In the genomic region with DNA sequence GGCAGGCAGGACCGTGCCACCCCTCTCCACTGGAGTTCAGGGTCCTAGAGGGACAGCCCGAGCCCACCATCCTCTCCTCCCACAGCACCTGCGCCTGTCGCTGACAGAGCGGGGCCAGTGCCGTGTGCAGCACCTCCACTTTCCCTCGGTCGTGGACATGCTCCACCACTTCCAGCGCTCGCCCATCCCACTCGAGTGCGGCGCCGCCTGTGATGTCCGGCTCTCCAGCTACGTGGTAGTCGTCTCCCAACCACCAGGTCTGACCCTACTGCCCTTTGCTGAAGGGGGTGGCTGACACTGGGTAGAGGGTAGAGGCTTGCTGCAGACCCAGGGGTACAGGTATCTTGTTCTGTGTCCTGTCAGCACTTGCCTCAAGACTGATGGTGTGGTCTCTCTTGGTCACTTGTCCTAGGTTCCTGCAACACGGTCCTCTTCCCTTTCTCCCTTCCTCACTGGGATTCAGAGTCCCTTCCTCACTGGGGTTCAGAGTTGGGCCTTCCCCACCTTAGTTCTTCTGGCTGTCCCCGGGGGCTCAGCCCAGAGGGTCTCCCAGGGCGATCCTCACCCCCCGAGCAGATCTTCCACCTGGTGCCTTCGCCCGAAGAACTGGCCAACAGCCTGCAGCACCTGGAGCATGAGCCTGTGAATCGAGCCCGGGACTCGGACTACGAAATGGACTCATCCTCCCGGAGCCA, we compare ENCODE assay signal across 12 cellular contexts. TPM values are rescaled to one million over a fixed set of nuclear protein-coding genes. Genes with fewer than 3 reads are reported as not detected.
DNase-seq lines count a peak whose midpoint lies in the region; FAIRE-seq and TF ChIP-seq lines count a peak whose summit lies in the region.
"Had no signal": no experiment of that assay in that cellular context is flagged by ENCODE, and none has a peak within 500 bp of the region (broad histone marks: within the 10 kb centered on the region; RNA-seq: fewer than 3 reads in every experiment).

No MANE protein-coding gene starts in this region.

- 95% methylated on average over 23 of the region's 28 CpGs; no CpG with 5 or more reads in 1 of the 2 experiments for WGBS in H1 (ENCODE audit: extremely low coverage in 1 of 2, insufficient coverage in 1 of 2, insufficient read length in 1 of 2, insufficient replicate concordance in 2 of 2, low coverage in 1 of 2, low lambda C conversion rate in 2 of 2, missing lambda C conversion rate in 1 of 2), 2 experiments
- WGBS in sigmoid colon, 2 donors, result 91% methylated on average over 28 of the region's 28 CpGs
- WGBS in thyroid gland, 2 donors, result 84 to 92% methylated on average over 24 to 28 of the region's 28 CpGs

- no peaks in the 10 kb centered on the region for H3K9me3 Mint-ChIP-seq in CD8-positive, alpha-beta memory T cell

- H3K14ac ChIP-seq in H1 (ENCODE audit: insufficient read length), result no peak overlapping the region

- H2BK120ac ChIP-seq in H1 (replicated peaks; ENCODE audit: low read depth, low read length), result no peak overlapping the region

- no peak overlapping the region for H3K23ac ChIP-seq in H1 (ENCODE audit: insufficient read length)

- no peak overlapping the region for H4K8ac ChIP-seq in H1 (ENCODE audit: extremely low read depth, insufficient read depth, low read length)

- peak overlapping the region; percentile 30; the same call in 1 of the 2 replicates for H2BK5ac ChIP-seq in H1 (ENCODE audit: low read depth, low read length)

- peaks cover 6% of the 10 kb centered on the region; the same call in 1 of the 2 replicates for H3K79me1 ChIP-seq in H1 (ENCODE audit: low read depth, low read length)

- CTCF ChIA-PET in CD8-positive, alpha-beta memory T cell (lab: Charles Lee), result interaction anchor here (5.4 to 31.7 kb wide), 4 partner anchors 9 to 45 kb away, joined by 61 to 1032 read pairs (median 144); partner anchors contain the start of gene SH2B3
- CTCF ChIA-PET in OCI-LY7 (lab: Charles Lee; ENCODE audit: unreplicated experiment) (interaction anchor here (1.4 kb wide), 1 partner anchor 50 kb away, joined by 3 read pairs; no protein-coding TSS in a partner anchor), H1 (lab: Charles Lee; ENCODE audit: partially characterized antibody) (interaction anchor here (0.6 to 31.7 kb wide), 5 partner anchors 7 to 85 kb away, joined by 3 to 838 read pairs (median 80); partner anchors contain the start of gene SH2B3)

- no peak overlapping the region for H3K18ac ChIP-seq in H1 (ENCODE audit: extremely low read depth, low read length)

- H3K4me3 Mint-ChIP-seq in CD8-positive, alpha-beta memory T cell, result no peak overlapping the region

- peaks cover 0 to 66% (median 7%) of the 10 kb centered on the region in 3 donors for H3K36me3 Mint-ChIP-seq in CD8-positive, alpha-beta memory T cell

- no peaks in the 10 kb centered on the region for H3K9me3 ChIP-seq in CD8-positive, alpha-beta memory T cell (ENCODE audit: low read length)
- H3K9me3 ChIP-seq in OCI-LY7 (ENCODE audit: low read length), result no peaks in the 10 kb centered on the region
- H3K9me3 ChIP-seq in H1 (ENCODE audit: insufficient read depth in 2 of 2, low read depth in 1 of 2, low read length in 1 of 2), result no peaks in the 10 kb centered on the region
- H3K9me3 ChIP-seq in sigmoid colon, result no peaks in the 10 kb centered on the region
- no peaks in the 10 kb centered on the region for H3K9me3 ChIP-seq in thyroid gland
- H3K9me3 ChIP-seq: esophagus squamous epithelium, neutrophil, SJSA1, thoracic aorta had no signal

- no peak overlapping the region for H2BK20ac ChIP-seq in H1 (ENCODE audit: low read length)

- TF ChIP-seq POLR2A in H1 (IDR thresholded peaks at IDR 0.05; ENCODE audit: control extremely low read depth in 1 of 2, low read depth in 2 of 2, low read length in 2 of 2) (no peak; a peak in 1 of 3 replicates), sigmoid colon (IDR thresholded peaks at IDR 0.05) (no peak), thyroid gland (IDR thresholded peaks at IDR 0.05) (no peak)

- no peak overlapping the region for H3K56ac ChIP-seq in H1 (replicated peaks; ENCODE audit: insufficient read length, low read depth, low read length)

- H3K79me2 ChIP-seq in OCI-LY7 (ENCODE audit: insufficient read depth, low read depth, low read length) (peaks cover 9% of the 10 kb centered on the region; the same call in 1 of the 2 replicates), H1 (ENCODE audit: control insufficient read depth in 1 of 2, insufficient read depth in 2 of 2, low read length in 2 of 2) (peaks cover 0 to 6% of the 10 kb centered on the region in 2 experiments; a peak in 1 of 4 replicates)

- H4K20me1 ChIP-seq in OCI-LY7 (ENCODE audit: insufficient read depth, low read length) (peaks cover 19% of the 10 kb centered on the region; the same call in 1 of the 2 replicates), H1 (replicated peaks in 1 of 2; ENCODE audit: control insufficient read depth in 1 of 2, insufficient read depth in 2 of 2, low read length in 2 of 2) (peaks cover 13 to 18% of the 10 kb centered on the region in 2 experiments)

- TF ChIP-seq CTCF in OCI-LY7 (conservative IDR thresholded peaks at IDR 0.05; ENCODE audit: low read length), result no peak
- no peak for TF ChIP-seq CTCF in H1 (IDR thresholded peaks at IDR 0.05; ENCODE audit: control extremely low read depth in 1 of 3, insufficient read depth in 1 of 3, low read depth in 1 of 3, low read length in 3 of 3)
- TF ChIP-seq CTCF in sigmoid colon (IDR thresholded peaks at IDR 0.05), result no peak
- no peak for TF ChIP-seq CTCF in thyroid gland (IDR thresholded peaks at IDR 0.05)

- peaks cover 63 to 74% (median 64%) of the 10 kb centered on the region in 3 donors for H3K4me1 Mint-ChIP-seq in CD8-positive, alpha-beta memory T cell

- no peak overlapping the region for H2AFZ ChIP-seq in OCI-LY7 (ENCODE audit: low read length)
- H2AFZ ChIP-seq in H1 (ENCODE audit: low read length), result no peak overlapping the region

- TF ChIP-seq EP300 in H1 (IDR thresholded peaks at IDR 0.05; ENCODE audit: borderline replicate concordance in 1 of 2, low read depth in 2 of 2, low read length in 2 of 2), result no peak
- no peak for TF ChIP-seq EP300 in sigmoid colon (IDR thresholded peaks at IDR 0.05)

- H3K9me2 ChIP-seq in OCI-LY7 (ENCODE audit: insufficient read depth, low read length), result no peaks in the 10 kb centered on the region

- DNase-seq in CD8-positive, alpha-beta memory T cell, result no peak
- DNase-seq in OCI-LY7 (ENCODE audit: low spot score), result no peak
- peak in 1 of 2 experiments; percentile 44 for DNase-seq in H1 (ENCODE audit: low read depth in 1 of 2, low spot score in 2 of 2)
- peak; percentile 63 for DNase-seq in sigmoid colon
- DNase-seq in UCSD-AML1 (lab: John Stamatoyannopoulos, UW; ENCODE audit: unreplicated experiment), result no peak
- DNase-seq in thyroid gland, result no peak
- no peak for DNase-seq in Kasumi-1 (lab: John Stamatoyannopoulos, UW)
- DNase-seq: esophagus squamous epithelium; stimulated activated CD4-positive, alpha-beta T cell treated with anti-CD3 and anti-CD28 coated beads, Interleukin-1b, Interleukin-23, amount 100 ng/mL, for 48 hours had no signal

- no peak overlapping the region for H4K5ac ChIP-seq in H1 (ENCODE audit: insufficient read length, low read depth, low read length)

- H3K27ac Mint-ChIP-seq in CD8-positive, alpha-beta memory T cell, result peak overlapping the region in 7 of 8 donors; percentile 26 to 95 (median 57)

- no peak overlapping the region for H3K9ac ChIP-seq in H1 (replicated peaks in 1 of 4; ENCODE audit: extremely low read depth in 1 of 4, low read depth in 3 of 4, low read length in 3 of 4)

- no peak overlapping the region for H2AK5ac ChIP-seq in H1 (ENCODE audit: low read depth, low read length)

- POLR2A ChIA-PET in CD8-positive, alpha-beta memory T cell (lab: Charles Lee), result no interaction called here
- POLR2A ChIA-PET in OCI-LY7 (lab: Charles Lee) (interaction anchor here (1.1 to 1.5 kb wide), 2 partner anchors 43 to 49 kb away, joined by 3 to 5 read pairs; no protein-coding TSS in a partner anchor), H1 (lab: Charles Lee; ENCODE audit: partially characterized antibody) (interaction anchor here (1.2 to 7.1 kb wide), 6 partner anchors 10 to 43 kb away, joined by 4 to 64 read pairs (median 15); partner anchors contain the start of gene SH2B3)

- H4K91ac ChIP-seq in H1 (replicated peaks; ENCODE audit: insufficient read length, low read length), result no peak overlapping the region

- no peaks in the 10 kb centered on the region for H3K23me2 ChIP-seq in H1 (ENCODE audit: low read depth, low read length)

- TF ChIP-seq RAD21 in H1 (IDR thresholded peaks at IDR 0.05 in 1 of 2, conservative IDR thresholded peaks at IDR 0.05 in 1 of 2; ENCODE audit: low read depth in 2 of 2, low read length in 2 of 2), result no peak

- H3K4me3 ChIP-seq in CD8-positive, alpha-beta memory T cell (ENCODE audit: low read length), result no peak overlapping the region
- H3K4me3 ChIP-seq in OCI-LY7 (ENCODE audit: low read depth, low read length, poor library complexity, severe bottlenecking) (no peak overlapping the region), H1 (ENCODE audit: extremely low read depth in 1 of 4, insufficient read depth in 2 of 4, low read depth in 3 of 4, low read length in 4 of 4) (no peak overlapping the region), sigmoid colon (no peak overlapping the region), thyroid gland (replicated peaks in 1 of 3) (no peak overlapping the region)
- H3K4me3 ChIP-seq: esophagus squamous epithelium, SJSA1, thoracic aorta had no signal

- H3K27me3 Mint-ChIP-seq in CD8-positive, alpha-beta memory T cell, result peaks cover 0 to 2% of the 10 kb centered on the region in 2 donors

- H3K4me2 ChIP-seq in OCI-LY7 (ENCODE audit: low read length) (no peak overlapping the region), H1 (ENCODE audit: insufficient read depth in 1 of 2, low read depth in 2 of 2, low read length in 2 of 2) (no peak overlapping the region)

- no TSS peak for BruUV-seq in OCI-LY7 (replicated peaks; lab: Mats Ljungman, UMichigan)

- H3K4ac ChIP-seq in H1 (replicated peaks; ENCODE audit: insufficient read length, low read depth, low read length), result no peak overlapping the region

- H3K27ac ChIP-seq in CD8-positive, alpha-beta memory T cell (ENCODE audit: low read depth, low read length), result no peak overlapping the region
- H3K27ac ChIP-seq in OCI-LY7 (ENCODE audit: low read depth, low read length, poor library complexity, severe bottlenecking) (peak overlapping the region; percentile 43), H1 (ENCODE audit: low read depth, low read length) (0 out of 2 replicates have a peak overlapping the region, but pooled peaks have one; percentile 16), sigmoid colon (peak overlapping the region in 1 of 4 donors; percentile 16), thyroid gland (no peak overlapping the region)
- H3K27ac ChIP-seq: neutrophil, SJSA1, thoracic aorta had no signal

- H2BK12ac ChIP-seq in H1 (ENCODE audit: low read depth, low read length), result no peak overlapping the region

- intact Hi-C loops in OCI-LY7 (cut with micrococcal nuclease; ENCODE audit: unreplicated experiment), result no loop called here
- intact Hi-C loops in sigmoid colon (cut with DNase I), result no loop called here
- intact Hi-C loops in thyroid gland (cut with DNase I), result no loop called here

- H3K36me3 ChIP-seq in CD8-positive, alpha-beta memory T cell (ENCODE audit: insufficient read depth, low read length), result peaks cover 36% of the 10 kb centered on the region
- H3K36me3 ChIP-seq in OCI-LY7 (ENCODE audit: insufficient read depth, low read length) (peaks cover 76% of the 10 kb centered on the region), H1 (ENCODE audit: control insufficient read depth in 2 of 4, insufficient read depth in 4 of 4, low read length in 3 of 4) (peaks cover 15 to 41% (median 38%) of the 10 kb centered on the region in 4 experiments), sigmoid colon (peaks cover 6 to 75% (median 38%) of the 10 kb centered on the region in 4 donors), thyroid gland (peaks cover 22 to 25% of the 10 kb centered on the region in 2 donors)

- no peak for FAIRE-seq in H1 (lab: Jason Lieb, UNC)

- no peak overlapping the region for H2BK15ac ChIP-seq in H1 (ENCODE audit: low read length)

- peaks cover 49% of the 10 kb centered on the region for H3K4me1 ChIP-seq in CD8-positive, alpha-beta memory T cell (ENCODE audit: insufficient read depth, low read length)
- H3K4me1 ChIP-seq in OCI-LY7 (ENCODE audit: insufficient read depth, low read length, poor library complexity, severe bottlenecking) (peaks cover 65% of the 10 kb centered on the region), H1 (replicated peaks in 1 of 4; ENCODE audit: control insufficient read depth in 3 of 4, insufficient read depth in 4 of 4, low read length in 3 of 4) (peaks cover 0 to 19% (median 10%) of the 10 kb centered on the region in 4 experiments; a peak in 6 of 7 replicates), sigmoid colon (peaks cover 0 to 40% (median 29%) of the 10 kb centered on the region in 4 donors), thyroid gland (peaks cover 5 to 57% of the 10 kb centered on the region in 2 donors)
- H3K4me1 ChIP-seq: SJSA1 had no signal

- no peaks in the 10 kb centered on the region for H3K27me3 ChIP-seq in CD8-positive, alpha-beta memory T cell (ENCODE audit: insufficient read depth, low read length, poor library complexity, severe bottlenecking)
- H3K27me3 ChIP-seq in H1 (replicated peaks in 1 of 4; ENCODE audit: control insufficient read depth in 3 of 4, extremely low read depth in 1 of 4, insufficient read depth in 3 of 4, low read length in 3 of 4), result no peaks in the 10 kb centered on the region
- H3K27me3 ChIP-seq in sigmoid colon, result no peaks in the 10 kb centered on the region
- no peaks in the 10 kb centered on the region for H3K27me3 ChIP-seq in thyroid gland
- H3K27me3 ChIP-seq: esophagus squamous epithelium, neutrophil, SJSA1 had no signal

RNA-seq across cellular contexts. Expression of gene SH2B3, which starts 42.0 kb away (rescaled TPM):
- total RNA-seq in CD8-positive, alpha-beta memory T cell, result 10 to 100 TPM; 46.8 to 48.9 TPM
- polyA plus RNA-seq in CD8-positive, alpha-beta memory T cell, result 11.1 TPM
- 16.3 and 25.8 TPM in 2 replicates for total RNA-seq in OCI-LY7 (2014; rRNA removed; shearing (Covaris generic))
- total RNA-seq in OCI-LY7 (2022) (45.9 and 51.3 TPM in 2 replicates), sigmoid colon (10 to 100 TPM; 13.2 to 32.5 (median 14.9) TPM), thyroid gland (10 to 100 TPM; 14.1 to 36.5 (median 25.6) TPM)
- 29.8 and 34.1 TPM in 2 replicates for total RNA-seq in H1 (2021; fragmentation: NEBNext Ultra II Directional; extraction: Animal tissue kit (Norgen Biotek cat#: 25700))
- polyA plus RNA-seq in H1 (2011; rRNA removed) (20.8 and 25.1 TPM in 2 replicates), sigmoid colon (10 to 100 TPM; 10.4 to 14.1 (median 12.0) TPM)
- polyA plus RNA-seq in H1 (2011; cell fraction: cytosol; rRNA removed), result 18.3 TPM
- 18.8 TPM for polyA plus RNA-seq in H1 (2011; cell fraction: nucleus; rRNA removed)
- 18.4 to 20.9 TPM (median 20.6 TPM) in 4 replicates for polyA plus RNA-seq in H1 (2012, experiment 1 of 2)
- 12.1 TPM for polyA plus RNA-seq in H1 (2012, experiment 2 of 2)
- polyA plus RNA-seq in H1 (2013, experiment 1 of 2), result 20.8 TPM
- polyA plus RNA-seq in H1 (2013, experiment 2 of 2), result 21.5 TPM
- 12.6 and 17.8 TPM in 2 replicates for polyA minus RNA-seq in H1 (2011; rRNA and poly(A)+ RNA removed)
- polyA minus RNA-seq in H1 (2011; cell fraction: cytosol; rRNA and poly(A)+ RNA removed), result 19.1 TPM
- polyA minus RNA-seq in H1 (2011; cell fraction: nucleus; rRNA and poly(A)+ RNA removed), result 14.7 TPM

Comparison
In these comparisons a context has a peak if more than half of its experiments do, and no peak if none do; other contexts are left out.
1. H3K27ac ChIP-seq: peak in OCI-LY7 (single experiment) and H1 (single experiment); none in CD8-positive, alpha-beta memory T cell (single experiment) and thyroid gland (0 of 3).